In the genomic region with DNA sequence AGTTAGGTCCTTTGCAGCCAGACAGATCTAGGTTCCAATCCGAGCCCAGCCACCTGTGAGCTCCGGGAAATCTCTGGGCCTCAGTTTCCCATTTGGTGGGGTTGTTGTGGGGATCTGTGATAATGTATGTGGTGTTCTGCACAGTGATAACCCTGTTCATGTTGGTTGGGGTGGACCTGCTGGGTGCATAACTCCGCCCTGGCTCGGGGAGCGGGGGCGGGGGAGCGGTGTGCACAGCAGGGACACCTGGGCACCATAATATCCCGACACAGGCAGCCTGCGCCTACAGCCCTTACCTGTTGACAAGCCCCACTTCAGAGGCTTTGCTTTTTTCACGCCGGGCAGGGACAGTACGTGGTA, we compare ENCODE assay signal across 11 cellular contexts. TPM values are rescaled to one million over a fixed set of nuclear protein-coding genes. Genes with fewer than 3 reads are reported as not detected.
A peak's percentile ranks its signal among the peaks of the same experiment; 100 is the strongest.
DNase-seq lines count a peak whose midpoint lies in the region; ATAC-seq and TF ChIP-seq lines count a peak whose summit lies in the region.
"Had no signal": no experiment of that assay in that cellular context is flagged by ENCODE, and none has a peak within 500 bp of the region (broad histone marks: within the 10 kb centered on the region; RNA-seq: fewer than 3 reads in every experiment).

No MANE protein-coding gene starts in this region.

- CTCF ChIA-PET in OCI-LY7 (lab: Charles Lee; ENCODE audit: unreplicated experiment), result no interaction called here

- H3K9me3 ChIP-seq in OCI-LY7 (ENCODE audit: low read length) (no peaks in the 10 kb centered on the region), sigmoid colon (no peaks in the 10 kb centered on the region), MG63 (no peaks in the 10 kb centered on the region)
- H3K9me3 ChIP-seq: SJSA1 had no signal

- intact Hi-C loops in OCI-LY7 (cut with micrococcal nuclease; ENCODE audit: unreplicated experiment), result no loop called here
- intact Hi-C loops in sigmoid colon (cut with DNase I), result no loop called here

- H3K27ac ChIP-seq in OCI-LY7 (ENCODE audit: low read depth, low read length, poor library complexity, severe bottlenecking), result no peak overlapping the region
- no peak overlapping the region for H3K27ac ChIP-seq in foreskin keratinocyte
- H3K27ac ChIP-seq in sigmoid colon, result peak overlapping the region in 2 of 4 donors; percentile 7 to 55
- H3K27ac ChIP-seq: HL-60, SJSA1 had no signal

- TF ChIP-seq POLR2A in sigmoid colon (IDR thresholded peaks at IDR 0.05), result no peak

- no peaks in the 10 kb centered on the region for H3K79me2 ChIP-seq in OCI-LY7 (ENCODE audit: insufficient read depth, low read depth, low read length)

- ATAC-seq in foreskin keratinocyte (peak; percentile 43), HG03039 (IDR thresholded peaks at IDR 0.05; ENCODE audit: unreplicated experiment) (no peak), HG03280 (IDR thresholded peaks at IDR 0.05; ENCODE audit: unreplicated experiment) (no peak)

- H3K4me2 ChIP-seq in OCI-LY7 (ENCODE audit: low read length), result peak overlapping the region; percentile 43

- no peaks in the 10 kb centered on the region for H3K9me2 ChIP-seq in OCI-LY7 (ENCODE audit: insufficient read depth, low read length)

- 12 to 59% methylated on average over 12 of the region's 12 CpGs for WGBS in sigmoid colon, 2 donors

- TF ChIP-seq EP300 in sigmoid colon (IDR thresholded peaks at IDR 0.05), result no peak

- no TSS peak for BruUV-seq in OCI-LY7 (replicated peaks; lab: Mats Ljungman, UMichigan)

- no peaks in the 10 kb centered on the region for H4K20me1 ChIP-seq in OCI-LY7 (ENCODE audit: insufficient read depth, low read length)

- no peaks in the 10 kb centered on the region for H3K36me3 ChIP-seq in OCI-LY7 (ENCODE audit: insufficient read depth, low read length)
- no peaks in the 10 kb centered on the region for H3K36me3 ChIP-seq in sigmoid colon
- no peaks in the 10 kb centered on the region for H3K36me3 ChIP-seq in MG63
- H3K36me3 ChIP-seq: SJSA1 had no signal

- H2AFZ ChIP-seq in OCI-LY7 (ENCODE audit: low read length), result 0 out of 2 replicates have a peak overlapping the region, but pooled peaks have one; percentile 25

- H3K27me3 ChIP-seq in foreskin keratinocyte (peaks cover 37% of the 10 kb centered on the region), sigmoid colon (no peaks in the 10 kb centered on the region), MG63 (no peaks in the 10 kb centered on the region)

- TF ChIP-seq CTCF in OCI-LY7 (conservative IDR thresholded peaks at IDR 0.05; ENCODE audit: low read length), result no peak
- TF ChIP-seq CTCF in foreskin keratinocyte (conservative IDR thresholded peaks at IDR 0.05), result no peak
- no peak for TF ChIP-seq CTCF in sigmoid colon (IDR thresholded peaks at IDR 0.05)

- H3K4me3 ChIP-seq in OCI-LY7 (ENCODE audit: low read depth, low read length, poor library complexity, severe bottlenecking) (no peak overlapping the region), sigmoid colon (peak overlapping the region in 3 of 4 donors; percentile 41 to 51 (median 51)), MG63 (no peak overlapping the region)

- peaks cover 16% of the 10 kb centered on the region for H3K4me1 ChIP-seq in OCI-LY7 (ENCODE audit: insufficient read depth, low read length, poor library complexity, severe bottlenecking)
- H3K4me1 ChIP-seq in foreskin keratinocyte, result no peaks in the 10 kb centered on the region
- peaks cover 0 to 17% (median 15%) of the 10 kb centered on the region in 4 donors for H3K4me1 ChIP-seq in sigmoid colon

- POLR2A ChIA-PET in OCI-LY7 (lab: Charles Lee), result no interaction called here

- peak; percentile 43 for DNase-seq in DMS79 treated with DMSO at 0.1 percent for 48 hours (lab: John Stamatoyannopoulos, UW)
- no peak for DNase-seq in DMS79 (lab: John Stamatoyannopoulos, UW)
- no peak for DNase-seq in OCI-LY7 (ENCODE audit: low spot score)
- DNase-seq in foreskin keratinocyte, result no peak
- DNase-seq in sigmoid colon, result no peak
- no peak for DNase-seq in MG63
- DNase-seq: 8988T had no signal

RNA-seq across cellular contexts. Expression of a gene that starts 48.0 kb away (rescaled TPM):
- total RNA-seq in OCI-LY7 (2014; rRNA removed; shearing (Covaris generic)), result not detected in 2 replicates
- total RNA-seq in OCI-LY7 (2022) (0.33 TPM in 1 of 2 replicates, not detected in the other), foreskin keratinocyte (2.7 and 3.0 TPM in 2 replicates), sigmoid colon (10 to 100 TPM in 3 of 4 donors, 1 to 10 TPM in 1; 8.9 to 30.5 (median 19.8) TPM)
- polyA plus RNA-seq in foreskin keratinocyte (1.9 and 2.6 TPM in 2 replicates), sigmoid colon (10 to 100 TPM; 21.0 to 40.9 (median 31.9) TPM)
- total RNA-seq in MG63 (2014; rRNA removed; shearing (Covaris generic); ENCODE audit: low replicate concordance), result 1.4 and 2.5 TPM in 2 replicates

Comparison
In these comparisons a context has a peak if more than half of its experiments do, and no peak if none do; other contexts are left out.
1. H3K4me3 ChIP-seq: peak in sigmoid colon (3 of 4); none in OCI-LY7 (single experiment) and MG63 (single experiment).